ENCODE assay signal across 14 cellular contexts in genomic region chr14:93964820-93965286, GRCh38. TPM values are rescaled to one million over a fixed set of nuclear protein-coding genes. Genes with fewer than 3 reads are reported as not detected.
DNase-seq lines count a peak whose midpoint lies in the region; ATAC-seq and TF ChIP-seq lines count a peak whose summit lies in the region.
"Had no signal": no experiment of that assay in that cellular context is flagged by ENCODE, and none has a peak within 500 bp of the region (broad histone marks: within the 10 kb centered on the region; RNA-seq: fewer than 3 reads in every experiment).

No MANE protein-coding gene starts in this region.

- intact Hi-C loops in natural killer cell (cut with micrococcal nuclease) = loop anchor here (5.0 kb wide), 1 partner anchor 117 kb away; the partner anchor contains the start of genes DDX24 and IFI27L1

- H3K4me1 Mint-ChIP-seq in stimulated activated naive CD8-positive, alpha-beta T cell treated with anti-CD3 and anti-CD28 coated beads, Interleukin-15, Interleukin-2, amounts not matched to agents 100 ng/mL and 50 ng/mL, for 24 hours (ENCODE audit: low read depth) = peaks cover 91% of the 10 kb centered on the region
- H3K4me1 Mint-ChIP-seq in activated naive CD8-positive, alpha-beta T cell treated with anti-CD3 and anti-CD28 coated beads for 36 hours = peaks cover 65% of the 10 kb centered on the region
- H3K4me1 Mint-ChIP-seq in natural killer cell = peaks cover 56 to 69% of the 10 kb centered on the region in 2 donors

- H3K4me3 Mint-ChIP-seq in stimulated activated naive CD8-positive, alpha-beta T cell treated with anti-CD3 and anti-CD28 coated beads, Interleukin-15, Interleukin-2, amounts not matched to agents 100 ng/mL and 50 ng/mL, for 24 hours = no peak overlapping the region
- no peak overlapping the region for H3K4me3 Mint-ChIP-seq in activated naive CD8-positive, alpha-beta T cell treated with anti-CD3 and anti-CD28 coated beads for 36 hours
- H3K4me3 Mint-ChIP-seq in natural killer cell = no peak overlapping the region
- H3K4me3 Mint-ChIP-seq: dendritic cell treated with granulocyte-macrophage colony-stimulating factor and Interleukin-4, amounts not matched to agents 40 ng/mL and 50 ng/mL, for 4 days had no signal

- peak overlapping the region; percentile 62 for H3K27ac Mint-ChIP-seq in stimulated activated naive CD8-positive, alpha-beta T cell treated with anti-CD3 and anti-CD28 coated beads, Interleukin-15, Interleukin-2, amounts not matched to agents 100 ng/mL and 50 ng/mL, for 24 hours
- peak overlapping the region; percentile 4 for H3K27ac Mint-ChIP-seq in activated naive CD8-positive, alpha-beta T cell treated with anti-CD3 and anti-CD28 coated beads for 36 hours
- H3K27ac Mint-ChIP-seq in natural killer cell = peak overlapping the region; percentile 95 to 97

- no peak for DNase-seq in stimulated activated naive CD8-positive, alpha-beta T cell treated with anti-CD3 and anti-CD28 coated beads, Interleukin-15, Interleukin-2, amounts not matched to agents 100 U/mL and 50 U/mL, for 24 hours
- no peak for DNase-seq in activated naive CD8-positive, alpha-beta T cell treated with anti-CD3 and anti-CD28 coated beads for 36 hours
- DNase-seq in natural killer cell (no peak), NCI-H146 (lab: John Stamatoyannopoulos, UW) (no peak), NCI-H1930 (lab: John Stamatoyannopoulos, UW) (no peak)
- DNase-seq in activated effector memory CD4-positive, alpha-beta T cell treated with anti-CD3 and anti-CD28 coated beads, Interleukin-2, amount 50 U/mL, for 16 hours = no peak
- DNase-seq: activated CD4-positive, alpha-beta T cell treated with anti-CD3 and anti-CD28 coated beads, Interleukin-2, amount 50 U/mL, for 4 hours; DND-41; NCI-H2171; uterus had no signal

- ATAC-seq in stimulated activated naive CD8-positive, alpha-beta T cell treated with anti-CD3 and anti-CD28 coated beads, Interleukin-15, Interleukin-2, amounts not matched to agents 100 U/mL and 50 U/mL, for 24 hours = no peak
- ATAC-seq in natural killer cell (no peak), GM18519 (IDR thresholded peaks at IDR 0.05; ENCODE audit: low FRiP score, unreplicated experiment) (no peak)

- peaks cover 5% of the 10 kb centered on the region for H3K36me3 Mint-ChIP-seq in stimulated activated naive CD8-positive, alpha-beta T cell treated with anti-CD3 and anti-CD28 coated beads, Interleukin-15, Interleukin-2, amounts not matched to agents 100 ng/mL and 50 ng/mL, for 24 hours (ENCODE audit: low read depth)
- peaks cover 33% of the 10 kb centered on the region for H3K36me3 Mint-ChIP-seq in activated naive CD8-positive, alpha-beta T cell treated with anti-CD3 and anti-CD28 coated beads for 36 hours
- H3K36me3 Mint-ChIP-seq in natural killer cell = no peaks in the 10 kb centered on the region

- TF ChIP-seq CTCF in natural killer cell (IDR thresholded peaks at IDR 0.05) = no peak

- H3K27me3 Mint-ChIP-seq in stimulated activated naive CD8-positive, alpha-beta T cell treated with anti-CD3 and anti-CD28 coated beads, Interleukin-15, Interleukin-2, amounts not matched to agents 100 ng/mL and 50 ng/mL, for 24 hours = no peaks in the 10 kb centered on the region
- H3K27me3 Mint-ChIP-seq in activated naive CD8-positive, alpha-beta T cell treated with anti-CD3 and anti-CD28 coated beads for 36 hours = no peaks in the 10 kb centered on the region
- H3K27me3 Mint-ChIP-seq in natural killer cell (ENCODE audit: low read depth in 2 of 2) = peaks cover 0 to 2% of the 10 kb centered on the region in 2 donors

- peaks cover 6% of the 10 kb centered on the region for H3K9me3 Mint-ChIP-seq in stimulated activated naive CD8-positive, alpha-beta T cell treated with anti-CD3 and anti-CD28 coated beads, Interleukin-15, Interleukin-2, amounts not matched to agents 100 ng/mL and 50 ng/mL, for 24 hours
- peaks cover 10% of the 10 kb centered on the region for H3K9me3 Mint-ChIP-seq in activated naive CD8-positive, alpha-beta T cell treated with anti-CD3 and anti-CD28 coated beads for 36 hours
- peaks cover 3 to 6% of the 10 kb centered on the region in 2 donors for H3K9me3 Mint-ChIP-seq in natural killer cell
- H3K9me3 Mint-ChIP-seq: dendritic cell treated with granulocyte-macrophage colony-stimulating factor and Interleukin-4, amounts not matched to agents 40 ng/mL and 50 ng/mL, for 4 days had no signal

RNA-seq across cellular contexts. Expression of gene ASB2, which starts 11.5 kb away (rescaled TPM):
- 10 to 100 TPM; 26.4 to 29.1 TPM for total RNA-seq in activated naive CD8-positive, alpha-beta T cell treated with anti-CD3 and anti-CD28 coated beads for 36 hours
- 1 to 10 TPM; 3.7 to 7.2 (median 4.8) TPM for total RNA-seq in natural killer cell
- total RNA-seq: M059J had no signal

RNA-seq across cellular contexts. Expression of gene CCDC197, which starts 32.2 kb away (rescaled TPM):
- not detected for total RNA-seq in activated naive CD8-positive, alpha-beta T cell treated with anti-CD3 and anti-CD28 coated beads for 36 hours
- not detected for total RNA-seq in natural killer cell
- total RNA-seq: M059J, uterus had no signal

RNA-seq across cellular contexts. Expression of gene FAM181A, which starts 37.7 kb away (rescaled TPM):
- not detected for total RNA-seq in activated naive CD8-positive, alpha-beta T cell treated with anti-CD3 and anti-CD28 coated beads for 36 hours
- not detected for total RNA-seq in natural killer cell
- total RNA-seq: M059J had no signal

Comparison
In these comparisons a context has a peak if more than half of its experiments do, and no peak if none do; other contexts are left out.
1. H3K27ac Mint-ChIP-seq: peak in every context shown above with its lines; median percentile 96 in natural killer cell; 62 in stimulated activated naive CD8-positive, alpha-beta T cell treated with anti-CD3 and anti-CD28 coated beads, Interleukin-15, Interleukin-2, amounts not matched to agents 100 ng/mL and 50 ng/mL, for 24 hours; 4 in activated naive CD8-positive, alpha-beta T cell treated with anti-CD3 and anti-CD28 coated beads for 36 hours.